12 cellular contexts compared by ENCODE assay signal in genomic region chr20:3900187-3900604, GRCh38. TPM values are rescaled to one million over a fixed set of nuclear protein-coding genes. Genes with fewer than 3 reads are reported as not detected.
DNase-seq lines count a peak whose midpoint lies in the region; ATAC-seq, FAIRE-seq and TF ChIP-seq lines count a peak whose summit lies in the region.
"Had no signal": no experiment of that assay in that cellular context is flagged by ENCODE, and none has a peak within 500 bp of the region (broad histone marks: within the 10 kb centered on the region; RNA-seq: fewer than 3 reads in every experiment).

No MANE protein-coding gene starts in this region.

- no peak for TF ChIP-seq CTCF in HepG2 (CRISPR knock-in tag; IDR thresholded peaks at IDR 0.05)
- TF ChIP-seq CTCF in right lobe of liver (IDR thresholded peaks at IDR 0.05) = no peak
- no peak for TF ChIP-seq CTCF in SK-N-SH (IDR thresholded peaks at IDR 0.05)
- no peak for TF ChIP-seq CTCF in psoas muscle (IDR thresholded peaks at IDR 0.05)
- TF ChIP-seq CTCF in ovary (IDR thresholded peaks at IDR 0.05) = no peak

- H3K9ac ChIP-seq in HepG2 (ENCODE audit: insufficient read depth, low read depth, low read length) = no peak overlapping the region
- H3K9ac ChIP-seq in SK-N-SH = no peak overlapping the region

- H3K4me2 ChIP-seq in HepG2 (ENCODE audit: low read depth, low read length) (no peak overlapping the region), SK-N-SH (0 out of 2 replicates have a peak overlapping the region, but pooled peaks have one; percentile 25)

- DNase-seq in HepG2 (ENCODE audit: low spot score) = no peak
- DNase-seq in right lobe of liver = no peak
- DNase-seq in SK-N-SH = no peak
- DNase-seq in immature natural killer cell = no peak
- DNase-seq in psoas muscle = no peak
- no peak for DNase-seq in ovary
- DNase-seq: NCI-H1694; stimulated activated CD4-positive, alpha-beta T cell treated with anti-CD3 and anti-CD28 coated beads, Interleukin-15, amount 100 ng/mL, for 24 hours; stimulated activated naive CD4-positive, alpha-beta T cell treated with Interleukin-2 at 50 U/mL for 16 hours had no signal

- TF ChIP-seq RAD21 in HepG2 (CRISPR knock-in tag; IDR thresholded peaks at IDR 0.05) = no peak
- TF ChIP-seq RAD21 in SK-N-SH (IDR thresholded peaks at IDR 0.05; ENCODE audit: low read length) = no peak

- peaks cover 5 to 39% of the 10 kb centered on the region in 2 experiments; a peak in 3 of 5 replicates for H3K36me3 ChIP-seq in HepG2 (replicated peaks in 1 of 2; ENCODE audit: control insufficient read depth in 1 of 2, insufficient read depth in 2 of 2, low read length in 2 of 2)
- no peaks in the 10 kb centered on the region for H3K36me3 ChIP-seq in right lobe of liver
- H3K36me3 ChIP-seq in SK-N-SH (replicated peaks in 1 of 2; ENCODE audit: control insufficient read depth in 1 of 2, insufficient read depth in 2 of 2, low read length in 1 of 2) = peaks cover 0 to 8% of the 10 kb centered on the region in 2 experiments
- H3K36me3 ChIP-seq in psoas muscle (ENCODE audit: insufficient read depth in 1 of 2, low read depth in 1 of 2) = no peaks in the 10 kb centered on the region
- no peaks in the 10 kb centered on the region for H3K36me3 ChIP-seq in ovary

- peak overlapping the region in 5 of 6 donors; percentile 43 to 77 (median 56) for H3K27ac Mint-ChIP-seq in immature natural killer cell

- H2AFZ ChIP-seq in HepG2 (ENCODE audit: low read length) = no peak overlapping the region
- H2AFZ ChIP-seq in SK-N-SH (ENCODE audit: low read depth) = no peak overlapping the region

- H3K9me2 ChIP-seq in SK-N-SH = no peaks in the 10 kb centered on the region

- peaks cover 0 to 4% (median 0%) of the 10 kb centered on the region in 3 donors for H3K27me3 Mint-ChIP-seq in immature natural killer cell (ENCODE audit: low read depth in 3 of 3)

- H3K27ac ChIP-seq in HepG2 (ENCODE audit: extremely low read length, insufficient read depth, low read length) (no peak overlapping the region), right lobe of liver (no peak overlapping the region), SK-N-SH (ENCODE audit: low read depth in 2 of 2, low read length in 1 of 2) (peak overlapping the region in 1 of 2 experiments; percentile 24; a peak in 1 of 4 replicates), psoas muscle (no peak overlapping the region), ovary (no peak overlapping the region)
- H3K27ac ChIP-seq: C4-2B had no signal

- no peak for TF ChIP-seq EP300 in HepG2 (IDR thresholded peaks at IDR 0.05; ENCODE audit: low read depth in 2 of 2, low read length in 2 of 2)
- no peak for TF ChIP-seq EP300 in HepG2 (CRISPR knock-in tag; IDR thresholded peaks at IDR 0.05; ENCODE audit: borderline replicate concordance)
- TF ChIP-seq EP300 in SK-N-SH (IDR thresholded peaks at IDR 0.05; ENCODE audit: borderline replicate concordance in 1 of 2, low read depth in 1 of 2, low read length in 1 of 2) = no peak
- no peak for TF ChIP-seq EP300 in ovary (IDR thresholded peaks at IDR 0.05)

- POLR2A ChIA-PET in HepG2 (lab: Yijun Ruan, JAX) = interaction anchor here (0.7 kb wide), 1 partner anchor 47 kb away, joined by 3 read pairs; no protein-coding TSS in a partner anchor
- POLR2A ChIA-PET in SK-N-SH (lab: Yijun Ruan, JAX) = no interaction called here

- no peaks in the 10 kb centered on the region for H3K36me3 Mint-ChIP-seq in immature natural killer cell

- no peak overlapping the region for H3K4me3 ChIP-seq in HepG2 (replicated peaks in 1 of 3; ENCODE audit: insufficient read depth in 1 of 3, low read depth in 2 of 3, low read length in 3 of 3)
- no peak overlapping the region for H3K4me3 ChIP-seq in right lobe of liver
- no peak overlapping the region for H3K4me3 ChIP-seq in SK-N-SH (ENCODE audit: low read depth in 2 of 2, low read length in 1 of 2)
- H3K4me3 ChIP-seq in psoas muscle = no peak overlapping the region
- H3K4me3 ChIP-seq in ovary = no peak overlapping the region

- intact Hi-C loops in HepG2 (cut with micrococcal nuclease; ENCODE audit: unreplicated experiment) (no loop called here), right lobe of liver (cut with DNase I) (no loop called here), psoas muscle (cut with DNase I) (no loop called here), ovary (cut with DNase I) (no loop called here)

- peaks cover 84 to 95% of the 10 kb centered on the region in 2 donors for H3K4me1 Mint-ChIP-seq in immature natural killer cell

- ATAC-seq in HepG2 = no peak
- no peak for ATAC-seq in right lobe of liver
- no peak for ATAC-seq in psoas muscle
- ATAC-seq in HG03039 (IDR thresholded peaks at IDR 0.05; ENCODE audit: unreplicated experiment) = no peak
- no peak for ATAC-seq in GM21423 (IDR thresholded peaks at IDR 0.05; ENCODE audit: unreplicated experiment)

- H3F3A ChIP-seq in SK-N-SH (replicated peaks; ENCODE audit: insufficient read depth) = peaks cover 28% of the 10 kb centered on the region

- H3K9me3 Mint-ChIP-seq in immature natural killer cell = no peaks in the 10 kb centered on the region

- BruUV-seq in HepG2 (replicated peaks; lab: Mats Ljungman, UMichigan) = no TSS peak

- H3K4me3 Mint-ChIP-seq in immature natural killer cell = peak overlapping the region; percentile 22 to 72 (median 42)

- no peak for TF ChIP-seq POLR2A in HepG2 (IDR thresholded peaks at IDR 0.05; ENCODE audit: insufficient read depth in 1 of 2, low read depth in 2 of 2, low read length in 2 of 2)
- TF ChIP-seq POLR2A in right lobe of liver (IDR thresholded peaks at IDR 0.05) = no peak
- no peak for TF ChIP-seq POLR2A in ovary (IDR thresholded peaks at IDR 0.05)

- H4K20me1 ChIP-seq in HepG2 (ENCODE audit: insufficient read depth, low read length) (peaks cover 98% of the 10 kb centered on the region), SK-N-SH (ENCODE audit: insufficient read depth) (peaks cover 100% of the 10 kb centered on the region)

- H3K4me1 ChIP-seq in HepG2 (ENCODE audit: insufficient read depth, low read length) (peaks cover 95% of the 10 kb centered on the region), right lobe of liver (peaks cover 0 to 68% (median 13%) of the 10 kb centered on the region in 4 donors), SK-N-SH (ENCODE audit: control insufficient read depth in 1 of 2, insufficient read depth in 2 of 2, low read depth in 1 of 2, low read length in 1 of 2) (peaks cover 0 to 22% of the 10 kb centered on the region in 2 experiments; a peak in 2 of 4 replicates), psoas muscle (peaks cover 12% of the 10 kb centered on the region), ovary (ENCODE audit: insufficient read depth) (peaks cover 32% of the 10 kb centered on the region)

- CTCF ChIA-PET in HepG2 (lab: Yijun Ruan, JAX; ENCODE audit: low intra/inter-chr PET ratio, low total read pairs) (no interaction called here), SK-N-SH (lab: Yijun Ruan, JAX) (interaction anchor here (2.0 kb wide), 1 partner anchor 114 kb away, joined by 4 read pairs; no protein-coding TSS in a partner anchor)

- WGBS in HepG2 (ENCODE audit: low lambda C conversion rate) = 93% methylated on average over 3 of the region's 3 CpGs
- WGBS in right lobe of liver (ENCODE audit: insufficient coverage, low coverage, low lambda C conversion rate, missing lambda C conversion rate) = 74% methylated on average over 3 of the region's 3 CpGs
- WGBS in SK-N-SH (ENCODE audit: low lambda C conversion rate) = 81% methylated on average over 3 of the region's 3 CpGs
- WGBS in psoas muscle, 3 donors = 80 to 87% (median 84%) methylated on average over 3 of the region's 3 CpGs
- 74 to 80% (median 80%) methylated on average over 3 of the region's 3 CpGs for WGBS in ovary, 3 donors

- H3K9me3 ChIP-seq in HepG2 (ENCODE audit: low read length) (no peaks in the 10 kb centered on the region), right lobe of liver (no peaks in the 10 kb centered on the region), SK-N-SH (no peaks in the 10 kb centered on the region), psoas muscle (no peaks in the 10 kb centered on the region), ovary (no peaks in the 10 kb centered on the region)

- FAIRE-seq in HepG2 (lab: Jason Lieb, UNC) = no peak

- in situ Hi-C loops in HepG2 (cut with HindIII; ENCODE audit: extremely low pct_ligation_motif_present, low pct_unique_long_range_greater_than_20kb) = no loop called here

- H3K27me3 ChIP-seq in HepG2 (ENCODE audit: control insufficient read depth in 1 of 2, insufficient read depth in 2 of 2, low read length in 2 of 2) (no peaks in the 10 kb centered on the region), right lobe of liver (no peaks in the 10 kb centered on the region), SK-N-SH (ENCODE audit: insufficient read depth) (no peaks in the 10 kb centered on the region), psoas muscle (ENCODE audit: insufficient read depth in 3 of 3, low read length in 2 of 3) (no peaks in the 10 kb centered on the region), ovary (no peaks in the 10 kb centered on the region)

- H3K79me2 ChIP-seq in HepG2 (ENCODE audit: insufficient read depth, low read length) (peaks cover 99% of the 10 kb centered on the region), SK-N-SH (ENCODE audit: insufficient read depth) (peaks cover 100% of the 10 kb centered on the region)

RNA-seq across cellular contexts. Expression of gene PANK2, which starts 11.0 kb away (rescaled TPM):
- 123 and 127 TPM in 2 replicates for total RNA-seq in HepG2 (2016; rRNA removed; fragmentation: Illumina TruSeq; extraction: Trizol)
- 91.5 and 107 TPM in 2 replicates for total RNA-seq in HepG2 (2016; cell fraction: cytosol; rRNA removed; fragmentation: Illumina TruSeq; extraction: Trizol; ENCODE audit: low read depth)
- total RNA-seq in HepG2 (2016; cell fraction: insoluble cytoplasmic fraction; rRNA removed; fragmentation: Illumina TruSeq; extraction: Trizol) = 126 TPM in 2 replicates
- 107 and 121 TPM in 2 replicates for total RNA-seq in HepG2 (2016; cell fraction: membrane; rRNA removed; fragmentation: Illumina TruSeq; extraction: Trizol)
- 89.8 and 90.2 TPM in 2 replicates for total RNA-seq in HepG2 (2016; cell fraction: nucleus; rRNA removed; fragmentation: Illumina TruSeq; extraction: Trizol)
- 31.2 and 39.2 TPM in 2 replicates for polyA plus RNA-seq in HepG2 (2011; rRNA removed)
- polyA plus RNA-seq in HepG2 (2011; cell fraction: cytosol; rRNA removed) = 23.0 and 31.7 TPM in 2 replicates
- 41.6 and 42.6 TPM in 2 replicates for polyA plus RNA-seq in HepG2 (2011; cell fraction: nucleus; rRNA removed)
- 57.3 and 61.8 TPM in 2 replicates for polyA plus RNA-seq in HepG2 (2012)
- 37.8 and 43.1 TPM in 2 replicates for polyA plus RNA-seq in HepG2 (2016; cell fraction: cytosol; fragmentation: Illumina TruSeq; extraction: Trizol; ENCODE audit: low read depth)
- polyA plus RNA-seq in HepG2 (2016; cell fraction: insoluble cytoplasmic fraction; fragmentation: Illumina TruSeq; extraction: Trizol; ENCODE audit: low read depth) = 105 and 120 TPM in 2 replicates
- polyA plus RNA-seq in HepG2 (2016; cell fraction: membrane; fragmentation: Illumina TruSeq; extraction: Trizol; ENCODE audit: low read depth) = 70.7 and 71.1 TPM in 2 replicates
- 77.9 and 84.3 TPM in 2 replicates for polyA plus RNA-seq in HepG2 (2016; cell fraction: nucleus; fragmentation: Illumina TruSeq; extraction: Trizol; ENCODE audit: insufficient read depth, low read depth)
- polyA minus RNA-seq in HepG2 (2011; rRNA and poly(A)+ RNA removed; ENCODE audit: low replicate concordance) = 24.2 and 40.6 TPM in 2 replicates
- polyA minus RNA-seq in HepG2 (2011; cell fraction: cytosol; rRNA and poly(A)+ RNA removed) = 23.3 and 28.9 TPM in 2 replicates
- polyA minus RNA-seq in HepG2 (2011; cell fraction: nucleus; rRNA and poly(A)+ RNA removed) = 83.4 and 101 TPM in 2 replicates
- total RNA-seq in right lobe of liver = 10 to 100 TPM; 13.0 to 17.8 (median 13.8) TPM
- 17.7 and 23.3 TPM in 2 replicates for polyA plus RNA-seq in SK-N-SH (2012; rRNA removed)
- polyA plus RNA-seq in SK-N-SH (2012; cell fraction: cytosol; rRNA removed) = 19.6 and 22.5 TPM in 2 replicates
- polyA plus RNA-seq in SK-N-SH (2012; cell fraction: nucleus; rRNA removed) = 43.1 and 53.0 TPM in 2 replicates
- 10 to 100 TPM; 42.1 to 53.0 (median 44.3) TPM for polyA plus RNA-seq in immature natural killer cell
- 10 to 100 TPM; 12.6 to 20.5 (median 17.3) TPM for total RNA-seq in psoas muscle
- 10 to 100 TPM in 2 of 3 donors, 1 to 10 TPM in 1; 9.7 to 32.9 (median 18.6) TPM for polyA plus RNA-seq in psoas muscle
- 10 to 100 TPM; 22.2 to 34.9 (median 33.9) TPM for total RNA-seq in ovary
- 10 to 100 TPM; 20.0 to 39.5 TPM for polyA plus RNA-seq in ovary

RNA-seq across cellular contexts. Expression of gene MAVS, which starts 53.6 kb away (rescaled TPM):
- total RNA-seq in HepG2 (2016; rRNA removed; fragmentation: Illumina TruSeq; extraction: Trizol) = 36.6 and 44.4 TPM in 2 replicates
- total RNA-seq in HepG2 (2016; cell fraction: cytosol; rRNA removed; fragmentation: Illumina TruSeq; extraction: Trizol; ENCODE audit: low read depth) = 4.7 and 5.3 TPM in 2 replicates
- 37.6 and 37.9 TPM in 2 replicates for total RNA-seq in HepG2 (2016; cell fraction: insoluble cytoplasmic fraction; rRNA removed; fragmentation: Illumina TruSeq; extraction: Trizol)
- 17.4 and 17.9 TPM in 2 replicates for total RNA-seq in HepG2 (2016; cell fraction: membrane; rRNA removed; fragmentation: Illumina TruSeq; extraction: Trizol)
- total RNA-seq in HepG2 (2016; cell fraction: nucleus; rRNA removed; fragmentation: Illumina TruSeq; extraction: Trizol) = 23.6 and 27.3 TPM in 2 replicates
- 27.3 and 27.8 TPM in 2 replicates for polyA plus RNA-seq in HepG2 (2011; rRNA removed)
- 15.7 and 16.8 TPM in 2 replicates for polyA plus RNA-seq in HepG2 (2011; cell fraction: cytosol; rRNA removed)
- 36.4 and 42.5 TPM in 2 replicates for polyA plus RNA-seq in HepG2 (2011; cell fraction: nucleus; rRNA removed)
- polyA plus RNA-seq in HepG2 (2012) = 18.3 and 22.8 TPM in 2 replicates
- 2.6 TPM in 2 replicates for polyA plus RNA-seq in HepG2 (2016; cell fraction: cytosol; fragmentation: Illumina TruSeq; extraction: Trizol; ENCODE audit: low read depth)
- 25.4 and 30.9 TPM in 2 replicates for polyA plus RNA-seq in HepG2 (2016; cell fraction: insoluble cytoplasmic fraction; fragmentation: Illumina TruSeq; extraction: Trizol; ENCODE audit: low read depth)
- 6.2 and 7.0 TPM in 2 replicates for polyA plus RNA-seq in HepG2 (2016; cell fraction: membrane; fragmentation: Illumina TruSeq; extraction: Trizol; ENCODE audit: low read depth)
- polyA plus RNA-seq in HepG2 (2016; cell fraction: nucleus; fragmentation: Illumina TruSeq; extraction: Trizol; ENCODE audit: insufficient read depth, low read depth) = 35.3 and 39.8 TPM in 2 replicates
- polyA minus RNA-seq in HepG2 (2011; rRNA and poly(A)+ RNA removed; ENCODE audit: low replicate concordance) = 25.5 and 99.2 TPM in 2 replicates
- polyA minus RNA-seq in HepG2 (2011; cell fraction: cytosol; rRNA and poly(A)+ RNA removed) = 36.0 and 39.4 TPM in 2 replicates
- 27.7 and 33.1 TPM in 2 replicates for polyA minus RNA-seq in HepG2 (2011; cell fraction: nucleus; rRNA and poly(A)+ RNA removed)
- total RNA-seq in right lobe of liver = 10 to 100 TPM; 10.1 to 20.4 (median 17.0) TPM
- polyA plus RNA-seq in SK-N-SH (2012; rRNA removed) = 9.1 and 10.5 TPM in 2 replicates
- 5.1 and 6.6 TPM in 2 replicates for polyA plus RNA-seq in SK-N-SH (2012; cell fraction: cytosol; rRNA removed)
- polyA plus RNA-seq in SK-N-SH (2012; cell fraction: nucleus; rRNA removed) = 22.6 and 28.8 TPM in 2 replicates
- 1 to 10 TPM; 1.8 to 9.3 (median 2.5) TPM for polyA plus RNA-seq in immature natural killer cell
- 10 to 100 TPM; 49.7 to 61.3 (median 50.7) TPM for total RNA-seq in psoas muscle
- polyA plus RNA-seq in psoas muscle = 10 to 100 TPM; 14.0 to 32.4 (median 19.2) TPM
- total RNA-seq in ovary = 10 to 100 TPM; 14.2 to 50.5 (median 34.5) TPM
- polyA plus RNA-seq in ovary = 10 to 100 TPM; 28.6 to 35.1 TPM
